12 cellular contexts compared by ENCODE assay signal in genomic region chr12:27870939-27871338, GRCh38.
DNase-seq lines count a peak whose midpoint lies in the region; TF ChIP-seq lines count a peak whose summit lies in the region.
"Had no signal": no experiment of that assay in that cellular context is flagged by ENCODE, and none has a peak within 500 bp of the region (broad histone marks: within the 10 kb centered on the region; RNA-seq: fewer than 3 reads in every experiment).

No MANE protein-coding gene starts in this region.

- peaks cover 8 to 12% of the 10 kb centered on the region in 2 experiments for H3K4me1 ChIP-seq in trophoblast cell (ENCODE audit: control insufficient read depth in 1 of 2, insufficient read depth in 2 of 2, low read length in 2 of 2)
- peaks cover 0 to 10% (median 3%) of the 10 kb centered on the region in 4 donors for H3K4me1 ChIP-seq in tibial artery
- H3K4me1 ChIP-seq: psoas muscle had no signal

- H3K27ac ChIP-seq in trophoblast cell (ENCODE audit: low read depth, low read length) (no peak overlapping the region), tibial artery (no peak overlapping the region)
- H3K27ac ChIP-seq: coronary artery, psoas muscle had no signal

- peaks cover 2% of the 10 kb centered on the region for H3K79me2 ChIP-seq in trophoblast cell (ENCODE audit: control insufficient read depth, insufficient read depth, low read length, poor library complexity)

- H3K14ac ChIP-seq in trophoblast cell (ENCODE audit: low read length), result no peak overlapping the region

- no peak overlapping the region for H2AK5ac ChIP-seq in trophoblast cell (ENCODE audit: low read length)

- no peak overlapping the region for H4K91ac ChIP-seq in trophoblast cell (ENCODE audit: low read depth, low read length)

- H2BK5ac ChIP-seq in trophoblast cell (ENCODE audit: low read depth, low read length, poor library complexity), result no peak overlapping the region

- H3K36me3 ChIP-seq in trophoblast cell (ENCODE audit: control insufficient read depth in 1 of 2, insufficient read depth in 2 of 2, low read length in 2 of 2) (no peaks in the 10 kb centered on the region), tibial artery (no peaks in the 10 kb centered on the region)

- whole genome bisulfite sequencing in trophoblast cell (ENCODE audit: extremely low coverage, insufficient coverage, insufficient read length), result no CpG with 5 or more reads among the region's 4 CpGs

- DNase-seq in ELR (ENCODE audit: low read depth) (peak; percentile 50), M059J (ENCODE audit: low read depth) (peak; percentile 70), epidermal melanocyte (ENCODE audit: insufficient read length, low spot score) (peak; percentile 56), trophoblast cell (no peak), COLO829 (ENCODE audit: low spot score) (no peak), GF-D8 (lab: John Stamatoyannopoulos, UW) (no peak), tibial artery (no peak)
- DNase-seq: activated CD4-positive, alpha-beta T cell treated with anti-CD3 and anti-CD28 coated beads, Interleukin-2, amount 10 ng/mL, durations not matched to agents 7 days and 5 days; NCI-H1105; NK-92 treated with Interleukin-12 subunit alpha and Interleukin-12 subunit beta, amount 100 ng/mL, for 24 hours; psoas muscle had no signal

- H4K12ac ChIP-seq in trophoblast cell (ENCODE audit: low read depth, low read length), result no peak overlapping the region

- intact Hi-C loops in tibial artery (cut with DNase I; ENCODE audit: low total_unique reads), result no loop called here

- H3K4me3 ChIP-seq in trophoblast cell (ENCODE audit: low read depth, low read length) (no peak overlapping the region), tibial artery (no peak overlapping the region)
- H3K4me3 ChIP-seq: coronary artery, psoas muscle had no signal

- H2BK12ac ChIP-seq in trophoblast cell (ENCODE audit: low read length), result peak overlapping the region; percentile 93

- no peak overlapping the region for H3K4me2 ChIP-seq in trophoblast cell (ENCODE audit: low read length)

- no peak overlapping the region for H3K9ac ChIP-seq in trophoblast cell (ENCODE audit: low read length)

- no peak overlapping the region for H3K23ac ChIP-seq in trophoblast cell (ENCODE audit: low read length)

- no peak overlapping the region for H3K4ac ChIP-seq in trophoblast cell (ENCODE audit: low read depth, low read length)

- H4K8ac ChIP-seq in trophoblast cell (ENCODE audit: low read depth, low read length), result no peak overlapping the region

- H3K9me3 ChIP-seq in trophoblast cell (ENCODE audit: insufficient read depth, low read depth, low read length), result no peaks in the 10 kb centered on the region
- no peaks in the 10 kb centered on the region for H3K9me3 ChIP-seq in tibial artery
- H3K9me3 ChIP-seq: psoas muscle had no signal

- H3K79me1 ChIP-seq in trophoblast cell (ENCODE audit: low read length), result peaks cover 27% of the 10 kb centered on the region

- no peak overlapping the region for H2BK120ac ChIP-seq in trophoblast cell (ENCODE audit: insufficient read depth, low read length, poor library complexity)

- H3K27me3 ChIP-seq in trophoblast cell (ENCODE audit: insufficient read depth, low read length) (no peaks in the 10 kb centered on the region), tibial artery (no peaks in the 10 kb centered on the region)

- H3K18ac ChIP-seq in trophoblast cell (ENCODE audit: low read length), result no peak overlapping the region

- TF ChIP-seq CTCF in tibial artery (IDR thresholded peaks at IDR 0.05), result no peak

- no peak overlapping the region for H2AFZ ChIP-seq in trophoblast cell (ENCODE audit: insufficient read depth, low read length, poor library complexity)

Comparison
In these comparisons a context has a peak if more than half of its experiments do, and no peak if none do; other contexts are left out.
1. DNase-seq: peak in ELR (single experiment), M059J (single experiment) and epidermal melanocyte (single experiment); none in trophoblast cell (0 of 2), COLO829 (single experiment), GF-D8 (single experiment) and tibial artery (0 of 2).